In the genomic region with DNA sequence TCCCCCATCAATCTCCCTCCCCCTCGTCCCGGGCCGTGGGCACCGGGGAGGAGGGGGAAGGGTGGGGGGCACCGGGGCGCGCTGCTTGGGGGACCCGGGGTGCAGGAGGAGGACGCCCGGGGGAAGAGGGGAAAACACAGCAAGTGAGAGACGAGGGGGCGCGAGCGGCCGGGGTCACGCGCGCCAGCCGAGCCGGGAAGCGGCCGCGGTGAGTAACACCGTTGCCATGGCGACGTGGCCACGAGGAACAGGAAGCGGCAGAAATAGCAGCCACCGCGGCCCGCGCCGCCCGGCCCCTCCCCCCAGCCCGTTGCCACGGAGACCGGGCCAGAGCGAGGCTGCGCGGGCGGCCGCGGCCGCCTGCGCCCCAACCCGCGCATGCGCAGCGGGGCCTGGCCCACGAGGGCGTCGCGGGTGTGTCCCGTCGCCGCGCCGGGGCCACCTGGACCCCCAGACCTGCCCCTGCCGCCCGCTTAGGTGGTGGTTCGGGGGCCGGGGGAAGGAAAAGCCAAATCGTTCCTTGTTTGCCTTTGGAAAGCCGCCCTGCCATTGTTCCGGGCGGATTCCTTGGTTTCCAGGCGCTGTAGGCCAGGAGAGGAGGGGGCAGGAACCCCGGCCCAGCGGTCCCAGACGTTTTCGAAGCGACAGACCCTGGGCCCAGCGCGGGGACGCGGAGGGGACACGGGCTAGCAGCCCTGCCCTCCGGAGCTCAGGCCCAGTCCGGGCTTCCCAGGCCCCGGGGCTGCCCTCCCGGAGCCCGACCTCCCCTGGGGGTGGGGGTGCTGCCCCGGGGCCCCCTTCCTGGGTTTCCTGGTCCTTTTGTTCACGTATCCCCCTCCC, we compare ENCODE assay signal across 8 cellular contexts.
DNase-seq lines count a peak whose midpoint lies in the region; ATAC-seq, FAIRE-seq and TF ChIP-seq lines count a peak whose summit lies in the region.

No MANE protein-coding gene starts in this region.

- H3K9ac ChIP-seq in kidney (ENCODE audit: low read length in 2 of 2), result peak overlapping the region; percentile 91 to 98

- ATAC-seq in HG03378 (IDR thresholded peaks at IDR 0.05; ENCODE audit: unreplicated experiment), result peak; percentile 69

- H3K4me3 ChIP-seq in kidney (ENCODE audit: low read length in 2 of 2), result peak overlapping the region; percentile 51 to 62

- DNase-seq in AG20443 (ENCODE audit: low spot score) (peak; percentile 100), NCI-H460 (ENCODE audit: extremely low read depth, low read depth) (peak; percentile 97), cerebellar nuclear complex (lab: John Stamatoyannopoulos, UW) (peak; percentile 66 to 81), kidney (peak; percentile 100)
- peak; percentile 99 for DNase-seq in activated CD4-positive, alpha-beta T cell treated with anti-CD3 and anti-CD28 coated beads for 1 hour
- DNase-seq in stimulated activated CD4-positive, alpha-beta T cell treated with anti-CD3 and anti-CD28 coated beads, Interleukin-12 subunit alpha, Interleukin-12 subunit beta, amount 100 ng/mL, for 48 hours (ENCODE audit: low read depth in 2 of 3, low spot score in 1 of 3), result peak; percentile 97 to 99 (median 98)

- H3K36me3 ChIP-seq in kidney (ENCODE audit: control insufficient read depth in 1 of 2, insufficient read depth in 2 of 2, low read length in 2 of 2), result no peaks in the 10 kb centered on the region

- TF ChIP-seq CTCF in kidney (IDR thresholded peaks at IDR 0.05; ENCODE audit: borderline replicate concordance, extremely low read depth, insufficient read depth), result no peak

- H3K4me1 ChIP-seq in kidney (ENCODE audit: control insufficient read depth in 1 of 2, insufficient read depth in 1 of 2, low read depth in 1 of 2, low read length in 2 of 2), result peaks cover 25 to 36% of the 10 kb centered on the region in 2 donors

- H3K9me3 ChIP-seq in kidney (ENCODE audit: control insufficient read depth in 1 of 2, low read length in 2 of 2), result no peaks in the 10 kb centered on the region

- FAIRE-seq in kidney (lab: Jason Lieb, UNC), result no peak

- TF ChIP-seq POLR2A in GM19193 (IDR thresholded peaks at IDR 0.05; ENCODE audit: extremely low read depth, insufficient read depth, insufficient read length), result peak; percentile 64

- peak overlapping the region; percentile 98 to 100 for H3K27ac ChIP-seq in kidney (ENCODE audit: low read depth in 2 of 2, low read length in 2 of 2)

- intact Hi-C loops in kidney (cut with DNase I), result no loop called here

Comparison
In these comparisons a context has a peak if more than half of its experiments do, and no peak if none do; other contexts are left out.
1. Peak in every context shown above with its lines: DNase-seq, ATAC-seq, H3K4me3 ChIP-seq and H3K27ac ChIP-seq.